Comparison of ENCODE assay signal across 22 cellular contexts in genomic region chr15:50778089-50778488, GRCh38. TPM values are rescaled to one million over a fixed set of nuclear protein-coding genes. Genes with fewer than 3 reads are reported as not detected.
DNase-seq lines count a peak whose midpoint lies in the region; ATAC-seq, FAIRE-seq and TF ChIP-seq lines count a peak whose summit lies in the region.
"Had no signal": no experiment of that assay in that cellular context is flagged by ENCODE, and none has a peak within 500 bp of the region (broad histone marks: within the 10 kb centered on the region; RNA-seq: fewer than 3 reads in every experiment).

No MANE protein-coding gene starts in this region.

- no peaks in the 10 kb centered on the region for H3K27me3 ChIP-seq in gastrocnemius medialis
- H3K27me3 ChIP-seq in sigmoid colon = no peaks in the 10 kb centered on the region
- H3K27me3 ChIP-seq: MG63 had no signal

- no peak for TF ChIP-seq EP300 in sigmoid colon (IDR thresholded peaks at IDR 0.05)

- WGBS in sigmoid colon, 2 donors = 30 to 77% methylated on average over 5 of the region's 5 CpGs

- H3K4me1 ChIP-seq in kidney (ENCODE audit: control insufficient read depth in 1 of 2, insufficient read depth in 1 of 2, low read depth in 1 of 2, low read length in 2 of 2) (no peaks in the 10 kb centered on the region), gastrocnemius medialis (peaks cover 25 to 26% of the 10 kb centered on the region in 2 donors), sigmoid colon (no peaks in the 10 kb centered on the region)

- peak; percentile 62 for FAIRE-seq in kidney (lab: Jason Lieb, UNC)
- FAIRE-seq: D721Med, K562, RCC 7860 had no signal

- no peak for DNase-seq in kidney
- peak; percentile 29 for DNase-seq in mucosa of gallbladder (ENCODE audit: low spot score)
- peak in 1 of 2 donors; percentile 38 for DNase-seq in gastrocnemius medialis
- no peak for DNase-seq in middle frontal gyrus (ENCODE audit: extremely low spot score, low spot score)
- DNase-seq in sigmoid colon = no peak
- DNase-seq: CD8-positive, alpha-beta memory T cell; H7; MG63; NCI-H1105 treated with DMSO at 0.1 percent for 48 hours; NCI-H146; NCI-H1930; NCI-H2107; NCI-H446; NCI-H524 treated with DMSO at 0.1 percent for 48 hours; NCI-H774; SIG-M5 had no signal

- H3K36me3 ChIP-seq in kidney (ENCODE audit: control insufficient read depth in 1 of 2, insufficient read depth in 2 of 2, low read length in 2 of 2) = no peaks in the 10 kb centered on the region
- H3K36me3 ChIP-seq in gastrocnemius medialis = no peaks in the 10 kb centered on the region
- no peaks in the 10 kb centered on the region for H3K36me3 ChIP-seq in sigmoid colon
- H3K36me3 ChIP-seq: MG63 had no signal

- no peak for TF ChIP-seq POLR2A in gastrocnemius medialis (IDR thresholded peaks at IDR 0.05)
- no peak for TF ChIP-seq POLR2A in sigmoid colon (IDR thresholded peaks at IDR 0.05)

- no peak overlapping the region for H3K9ac ChIP-seq in kidney (ENCODE audit: low read length in 2 of 2)

- intact Hi-C loops in kidney (cut with DNase I) (no loop called here), gastrocnemius medialis (cut with DNase I; ENCODE audit: low total_unique reads) (no loop called here), sigmoid colon (cut with DNase I) (no loop called here)

- ATAC-seq in gastrocnemius medialis (peak; percentile 45 to 53), HG02970 (IDR thresholded peaks at IDR 0.05; ENCODE audit: low FRiP score, unreplicated experiment) (no peak)
- ATAC-seq: K562 had no signal

- in situ Hi-C loops in gastrocnemius medialis (cut with MboI; ENCODE audit: low sequenced_read_pairs in 4 of 4) = no loop called here

- H3K9me3 ChIP-seq in kidney (ENCODE audit: control insufficient read depth in 1 of 2, low read length in 2 of 2) = no peaks in the 10 kb centered on the region
- H3K9me3 ChIP-seq in gastrocnemius medialis = no peaks in the 10 kb centered on the region
- H3K9me3 ChIP-seq in sigmoid colon = no peaks in the 10 kb centered on the region
- H3K9me3 ChIP-seq: MG63 had no signal

- H3K27ac ChIP-seq in VCaP = peak overlapping the region; percentile 54
- no peak overlapping the region for H3K27ac ChIP-seq in kidney (ENCODE audit: low read depth in 2 of 2, low read length in 2 of 2)
- H3K27ac ChIP-seq in gastrocnemius medialis = peak overlapping the region; percentile 53 to 85 (median 82)
- no peak overlapping the region for H3K27ac ChIP-seq in sigmoid colon
- H3K27ac ChIP-seq: SK-N-MC had no signal

- TF ChIP-seq CTCF in VCaP (conservative IDR thresholded peaks at IDR 0.05) (no peak), kidney (IDR thresholded peaks at IDR 0.05; ENCODE audit: borderline replicate concordance, extremely low read depth, insufficient read depth) (no peak), gastrocnemius medialis (IDR thresholded peaks at IDR 0.05 in 4 of 5, conservative IDR thresholded peaks at IDR 0.05 in 1 of 5) (no peak), sigmoid colon (IDR thresholded peaks at IDR 0.05) (no peak)

- H3K4me3 ChIP-seq in kidney (ENCODE audit: low read length in 2 of 2) (no peak overlapping the region), gastrocnemius medialis (no peak overlapping the region), sigmoid colon (no peak overlapping the region)
- H3K4me3 ChIP-seq: K562, MG63, SK-N-MC had no signal

RNA-seq across cellular contexts. Expression of gene SPPL2A, which starts 12.6 kb away (rescaled TPM):
- 134 TPM for total RNA-seq in kidney
- polyA plus RNA-seq in kidney (ENCODE audit: insufficient read depth, low read depth, low replicate concordance) = 53.3 TPM
- 94.3 TPM for total RNA-seq in mucosa of gallbladder
- 100 to 1,000 TPM; 577 to 774 (median 620) TPM for total RNA-seq in gastrocnemius medialis
- 100 to 1,000 TPM in 3 of 4 donors, 10 to 100 TPM in 1; 98.6 to 303 (median 140) TPM for total RNA-seq in sigmoid colon
- polyA plus RNA-seq in sigmoid colon = 10 to 100 TPM; 22.8 to 87.4 (median 24.7) TPM

Comparison
In these comparisons a context has a peak if more than half of its experiments do, and no peak if none do; other contexts are left out.
1. H3K27ac ChIP-seq: peak in VCaP (single experiment) and gastrocnemius medialis (4 of 4); none in kidney (0 of 2) and sigmoid colon (0 of 4).